Comparison of ENCODE assay signal across 1 cellular context in the genomic region with DNA sequence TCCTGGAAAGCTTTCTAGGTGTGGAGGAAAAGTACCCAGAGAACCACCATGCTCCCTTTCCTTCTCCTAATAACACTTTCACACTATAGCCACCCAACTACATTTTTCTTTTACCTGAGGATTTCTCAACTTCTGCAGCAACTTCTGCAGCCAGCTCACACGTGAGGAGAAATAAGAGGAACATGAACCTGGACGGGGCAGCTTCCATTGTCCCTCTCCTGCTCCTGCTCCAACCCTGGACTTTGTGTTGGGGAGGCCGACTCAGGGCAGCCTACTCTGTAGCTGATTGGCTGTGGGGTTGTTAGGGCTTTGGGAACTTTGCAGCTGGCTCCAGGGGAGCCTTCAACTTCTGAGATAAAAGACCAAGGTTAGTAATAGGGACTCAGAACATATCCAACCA.
TF ChIP-seq lines count a peak whose summit lies in the region.

A gene (minus strand): TSS at position 237 of the 400 bp plus-strand sequence. CDS start 29 bp downstream, at position 208.

TF ChIP-seq in neural cell, 6 proteins besides CTCF, POLR2A, EP300 and RAD21 (continued from another document):
- TF ChIP-seq, protein P1, sequence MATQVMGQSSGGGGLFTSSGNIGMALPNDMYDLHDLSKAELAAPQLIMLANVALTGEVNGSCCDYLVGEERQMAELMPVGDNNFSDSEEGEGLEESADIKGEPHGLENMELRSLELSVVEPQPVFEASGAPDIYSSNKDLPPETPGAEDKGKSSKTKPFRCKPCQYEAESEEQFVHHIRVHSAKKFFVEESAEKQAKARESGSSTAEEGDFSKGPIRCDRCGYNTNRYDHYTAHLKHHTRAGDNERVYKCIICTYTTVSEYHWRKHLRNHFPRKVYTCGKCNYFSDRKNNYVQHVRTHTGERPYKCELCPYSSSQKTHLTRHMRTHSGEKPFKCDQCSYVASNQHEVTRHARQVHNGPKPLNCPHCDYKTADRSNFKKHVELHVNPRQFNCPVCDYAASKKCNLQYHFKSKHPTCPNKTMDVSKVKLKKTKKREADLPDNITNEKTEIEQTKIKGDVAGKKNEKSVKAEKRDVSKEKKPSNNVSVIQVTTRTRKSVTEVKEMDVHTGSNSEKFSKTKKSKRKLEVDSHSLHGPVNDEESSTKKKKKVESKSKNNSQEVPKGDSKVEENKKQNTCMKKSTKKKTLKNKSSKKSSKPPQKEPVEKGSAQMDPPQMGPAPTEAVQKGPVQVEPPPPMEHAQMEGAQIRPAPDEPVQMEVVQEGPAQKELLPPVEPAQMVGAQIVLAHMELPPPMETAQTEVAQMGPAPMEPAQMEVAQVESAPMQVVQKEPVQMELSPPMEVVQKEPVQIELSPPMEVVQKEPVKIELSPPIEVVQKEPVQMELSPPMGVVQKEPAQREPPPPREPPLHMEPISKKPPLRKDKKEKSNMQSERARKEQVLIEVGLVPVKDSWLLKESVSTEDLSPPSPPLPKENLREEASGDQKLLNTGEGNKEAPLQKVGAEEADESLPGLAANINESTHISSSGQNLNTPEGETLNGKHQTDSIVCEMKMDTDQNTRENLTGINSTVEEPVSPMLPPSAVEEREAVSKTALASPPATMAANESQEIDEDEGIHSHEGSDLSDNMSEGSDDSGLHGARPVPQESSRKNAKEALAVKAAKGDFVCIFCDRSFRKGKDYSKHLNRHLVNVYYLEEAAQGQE (IDR thresholded peaks at IDR 0.05; ENCODE audit: borderline replicate concordance): no peak
- TF ChIP-seq TAF1 (IDR thresholded peaks at IDR 0.05; ENCODE audit: low read depth) (no peak), MXI1 (conservative IDR thresholded peaks at IDR 0.05; ENCODE audit: poor library complexity, severe bottlenecking) (no peak)
TF ChIP-seq in neural cell: peak in this region for 0.
